ENCODE assay signal across 8 cellular contexts in genomic region chr17:35586569-35587073, GRCh38. TPM values are rescaled to one million over a fixed set of nuclear protein-coding genes. Genes with fewer than 3 reads are reported as not detected.
DNase-seq lines count a peak whose midpoint lies in the region; ATAC-seq and TF ChIP-seq lines count a peak whose summit lies in the region.

No MANE protein-coding gene starts in this region.

- H3K36me3 ChIP-seq in HEK293 (ENCODE audit: control insufficient read depth in 2 of 2, insufficient read depth in 1 of 2, low read length in 2 of 2) (no peaks in the 10 kb centered on the region), iPS DF 6.9 (ENCODE audit: control insufficient read depth, insufficient read depth, low read length) (no peaks in the 10 kb centered on the region)

- peaks cover 30% of the 10 kb centered on the region for H3K4me1 Mint-ChIP-seq in activated T-cell treated with anti-CD3 and anti-CD28 coated beads, Interleukin-2, amount 50 U/mL, for 4 hours (ENCODE audit: low read depth)
- H3K4me1 Mint-ChIP-seq in stimulated activated naive CD8-positive, alpha-beta T cell treated with anti-CD3 and anti-CD28 coated beads, Interleukin-15, amount 100 ng/mL, for 72 hours, result peaks cover 34% of the 10 kb centered on the region

- H3K9me3 ChIP-seq in AG04450 (ENCODE audit: control insufficient read depth, insufficient read depth, low read length) (no peaks in the 10 kb centered on the region), HEK293 (ENCODE audit: control insufficient read depth, insufficient read depth, low read depth, low read length) (no peaks in the 10 kb centered on the region), iPS DF 6.9 (ENCODE audit: control insufficient read depth, insufficient read depth, low read length) (no peaks in the 10 kb centered on the region)

- DNase-seq in AG04450 (ENCODE audit: low read depth, low spot score) (no peak), iPS DF 6.9 (ENCODE audit: low read depth, low spot score) (no peak), NCI-H1092 treated with DMSO at 0.1 percent for 48 hours (lab: John Stamatoyannopoulos, UW) (no peak)
- DNase-seq in activated T-cell treated with anti-CD3 and anti-CD28 coated beads, Interleukin-2, amount 50 U/mL, for 4 hours, result no peak
- no peak for DNase-seq in stimulated activated naive CD8-positive, alpha-beta T cell treated with anti-CD3 and anti-CD28 coated beads, Interleukin-15, amount 100 ng/mL, for 72 hours

- peaks cover 4% of the 10 kb centered on the region for H3K27me3 Mint-ChIP-seq in activated T-cell treated with anti-CD3 and anti-CD28 coated beads, Interleukin-2, amount 50 U/mL, for 4 hours (ENCODE audit: low read depth)
- no peaks in the 10 kb centered on the region for H3K27me3 Mint-ChIP-seq in stimulated activated naive CD8-positive, alpha-beta T cell treated with anti-CD3 and anti-CD28 coated beads, Interleukin-15, amount 100 ng/mL, for 72 hours

- CTCF ChIA-PET in AG04450 (lab: Charles Lee), result interaction anchor here (0.7 kb wide), 1 partner anchor 27 kb away, joined by 3 read pairs; no protein-coding TSS in a partner anchor
- CTCF ChIA-PET in HEK293 (lab: Yijun Ruan, JAX), result interaction anchor here (0.6 to 1.4 kb wide), 5 partner anchors 8 to 177 kb away, joined by 3 to 4 read pairs (median 3); partner anchors contain the start of gene PEX12

- H3K36me3 Mint-ChIP-seq in activated T-cell treated with anti-CD3 and anti-CD28 coated beads, Interleukin-2, amount 50 U/mL, for 4 hours (ENCODE audit: insufficient read depth), result no peaks in the 10 kb centered on the region

- H3K27ac ChIP-seq in AG04450 (ENCODE audit: low read depth, low read length), result peak overlapping the region; percentile 97
- peak overlapping the region; percentile 88 for H3K27ac ChIP-seq in HEK293 (ENCODE audit: extremely low read depth, low read depth, low read length)
- H3K27ac ChIP-seq in iPS DF 6.9 (ENCODE audit: low read length), result no peak overlapping the region

- peak overlapping the region; percentile 96 for H3K4me3 Mint-ChIP-seq in activated T-cell treated with anti-CD3 and anti-CD28 coated beads, Interleukin-2, amount 50 U/mL, for 4 hours
- H3K4me3 Mint-ChIP-seq in stimulated activated naive CD8-positive, alpha-beta T cell treated with anti-CD3 and anti-CD28 coated beads, Interleukin-15, amount 100 ng/mL, for 72 hours, result peak overlapping the region; percentile 88 to 94

- H3K4me3 ChIP-seq in AG04450 (ENCODE audit: low read depth, low read length) (peak overlapping the region; percentile 99), HEK293 (ENCODE audit: low read depth, low read length) (peak overlapping the region; percentile 56), iPS DF 6.9 (ENCODE audit: low read length) (peak overlapping the region; percentile 87; the same call in 1 of the 2 replicates)

- POLR2A ChIA-PET in AG04450 (lab: Yijun Ruan, JAX) (interaction anchor here (0.5 to 1.8 kb wide), 4 partner anchors 8 to 303 kb away, joined by 4 to 10 read pairs (median 9); partner anchors contain the start of genes PEX12 and TAF15), HEK293 (lab: Yijun Ruan, JAX) (interaction anchor here (0.7 to 2.1 kb wide), 5 partner anchors 8 to 18 kb away, joined by 3 to 32 read pairs (median 6); partner anchors contain the start of gene PEX12)

- peak in 1 of 2 donors; percentile 11 for ATAC-seq in activated T-cell treated with anti-CD3 and anti-CD28 coated beads, Interleukin-2, amount 50 U/mL, for 4 hours
- peak; percentile 65 for ATAC-seq in stimulated activated naive CD8-positive, alpha-beta T cell treated with anti-CD3 and anti-CD28 coated beads, Interleukin-15, amount 100 ng/mL, for 72 hours
- ATAC-seq in GM21360 (IDR thresholded peaks at IDR 0.05; ENCODE audit: unreplicated experiment), result no peak
- ATAC-seq in GM21447 (IDR thresholded peaks at IDR 0.05; ENCODE audit: unreplicated experiment), result no peak

- H3K4me1 ChIP-seq in HEK293 (ENCODE audit: control insufficient read depth, insufficient read depth, low read length) (peaks cover 15% of the 10 kb centered on the region; the same call in 1 of the 2 replicates), iPS DF 6.9 (ENCODE audit: control insufficient read depth, insufficient read depth, low read length) (no peaks in the 10 kb centered on the region; the same call in 1 of the 2 replicates)

- H3K27ac Mint-ChIP-seq in stimulated activated naive CD8-positive, alpha-beta T cell treated with anti-CD3 and anti-CD28 coated beads, Interleukin-15, amount 100 ng/mL, for 72 hours, result peak overlapping the region; percentile 95 to 96

- no peak for TF ChIP-seq CTCF in AG04450 (IDR thresholded peaks at IDR 0.05; ENCODE audit: low read depth, low read length)
- TF ChIP-seq CTCF in HEK293 (tag by site-specific recombination; IDR thresholded peaks at IDR 0.05), result no peak

- H3K27me3 ChIP-seq in AG04450 (ENCODE audit: control insufficient read depth, insufficient read depth, low read length), result peaks cover 2% of the 10 kb centered on the region
- no peaks in the 10 kb centered on the region for H3K27me3 ChIP-seq in iPS DF 6.9 (ENCODE audit: control insufficient read depth, insufficient read depth, low read length)

- WGBS in iPS DF 6.9 (ENCODE audit: insufficient coverage, insufficient read length), result no CpG with 5 or more reads among the region's 7 CpGs

- H3K9me3 Mint-ChIP-seq in activated T-cell treated with anti-CD3 and anti-CD28 coated beads, Interleukin-2, amount 50 U/mL, for 4 hours, result no peaks in the 10 kb centered on the region
- H3K9me3 Mint-ChIP-seq in stimulated activated naive CD8-positive, alpha-beta T cell treated with anti-CD3 and anti-CD28 coated beads, Interleukin-15, amount 100 ng/mL, for 72 hours, result no peaks in the 10 kb centered on the region

TF ChIP-seq in HEK293, 187 proteins besides CTCF, POLR2A, EP300 and RAD21 (continues in another document):
- TF ChIP-seq ZNF335 (tag by site-specific recombination; conservative IDR thresholded peaks at IDR 0.05), result no peak
- no peak for TF ChIP-seq ZBTB8A (tag by site-specific recombination; IDR thresholded peaks at IDR 0.05)
- TF ChIP-seq ZNF518A (tag by site-specific recombination; conservative IDR thresholded peaks at IDR 0.05; ENCODE audit: low read depth), result no peak
- no peak for TF ChIP-seq ZNF501 (tag by site-specific recombination; IDR thresholded peaks at IDR 0.05)
- TF ChIP-seq KLF10 (tag by site-specific recombination; IDR thresholded peaks at IDR 0.05), result no peak
- no peak for TF ChIP-seq ATF2 (tag by site-specific recombination; IDR thresholded peaks at IDR 0.05; ENCODE audit: low read depth)

RNA-seq across cellular contexts. Expression of gene AP2B1, which starts 0.5 kb away (rescaled TPM):
- polyA plus RNA-seq in AG04450 (2011; rRNA removed), result 234 and 258 TPM in 2 replicates
- 279 and 316 TPM in 2 replicates for polyA minus RNA-seq in AG04450 (2011; rRNA and poly(A)+ RNA removed)
- 100 to 1,000 TPM; 119 to 129 (median 126) TPM for total RNA-seq in activated T-cell treated with anti-CD3 and anti-CD28 coated beads, Interleukin-2, amount 50 U/mL, for 4 hours

RNA-seq across cellular contexts. Expression of gene PEX12, which starts 8.2 kb away (rescaled TPM):
- 8.3 and 10.2 TPM in 2 replicates for polyA plus RNA-seq in AG04450 (2011; rRNA removed)
- polyA minus RNA-seq in AG04450 (2011; rRNA and poly(A)+ RNA removed), result 9.4 and 11.0 TPM in 2 replicates
- 1 to 10 TPM; 6.6 to 9.6 (median 9.0) TPM for total RNA-seq in activated T-cell treated with anti-CD3 and anti-CD28 coated beads, Interleukin-2, amount 50 U/mL, for 4 hours

RNA-seq across cellular contexts. Expression of gene SLFN14, which starts 26.0 kb away (rescaled TPM):
- not detected in 2 replicates for polyA plus RNA-seq in AG04450 (2011; rRNA removed)
- polyA minus RNA-seq in AG04450 (2011; rRNA and poly(A)+ RNA removed), result not detected in 2 replicates
- not detected for total RNA-seq in activated T-cell treated with anti-CD3 and anti-CD28 coated beads, Interleukin-2, amount 50 U/mL, for 4 hours

RNA-seq across cellular contexts. Expression of gene SLFN12L, which starts 49.1 kb away (rescaled TPM):
- polyA plus RNA-seq in AG04450 (2011; rRNA removed), result 0.02 and 0.09 TPM in 2 replicates
- polyA minus RNA-seq in AG04450 (2011; rRNA and poly(A)+ RNA removed), result not detected in 2 replicates
- 10 to 100 TPM in 1 of 3 donors, 1 to 10 TPM in 2; 9.0 to 15.1 (median 9.1) TPM for total RNA-seq in activated T-cell treated with anti-CD3 and anti-CD28 coated beads, Interleukin-2, amount 50 U/mL, for 4 hours
